ENCODE assay signal across 8 cellular contexts in genomic region chr1:92299477-92300125, GRCh38. TPM values are rescaled to one million over a fixed set of nuclear protein-coding genes. Genes with fewer than 3 reads are reported as not detected.
DNase-seq lines count a peak whose midpoint lies in the region; ATAC-seq and TF ChIP-seq lines count a peak whose summit lies in the region.

No MANE protein-coding gene starts in this region.

- H3K27ac Mint-ChIP-seq in T-helper 1 cell treated with Interleukin-12 subunit alpha and Interleukin-12 subunit beta and Interleukin-4 antibody, amounts not matched to agents 30 μg/mL and 1 μg/mL, for 36 hours = peak overlapping the region; percentile 97

- H3K9ac ChIP-seq in fibroblast of lung (ENCODE audit: insufficient read depth, low read length) (peak overlapping the region; percentile 86), rectal smooth muscle tissue (ENCODE audit: low read length) (peak overlapping the region; percentile 84)

- H3K4me3 Mint-ChIP-seq in T-helper 1 cell treated with Interleukin-12 subunit alpha and Interleukin-12 subunit beta and Interleukin-4 antibody, amounts not matched to agents 30 μg/mL and 1 μg/mL, for 36 hours = peak overlapping the region; percentile 95

- peak overlapping the region; percentile 94 for H3K4me2 ChIP-seq in fibroblast of lung (ENCODE audit: extremely low read depth, insufficient read depth, low read length)

- in situ Hi-C loops in SK-MEL-5 (cut with HindIII; ENCODE audit: low pct_unique_long_range_greater_than_20kb, low sequenced_read_pairs) = no loop called here

- peaks cover 37% of the 10 kb centered on the region for H3K36me3 Mint-ChIP-seq in T-helper 1 cell treated with Interleukin-12 subunit alpha and Interleukin-12 subunit beta and Interleukin-4 antibody, amounts not matched to agents 30 μg/mL and 1 μg/mL, for 36 hours (ENCODE audit: low read depth)

- no peaks in the 10 kb centered on the region for H3K9me3 ChIP-seq in fibroblast of lung (ENCODE audit: control insufficient read depth, insufficient read depth, low read depth, low read length)

- H3K4me3 ChIP-seq in fibroblast of lung (replicated peaks in 1 of 4; ENCODE audit: control extremely low read depth in 1 of 4, insufficient read depth in 1 of 4, low read depth in 3 of 4, low read length in 4 of 4) = peak overlapping the region; percentile 85 to 98 (median 95)
- peak overlapping the region; percentile 90 for H3K4me3 ChIP-seq in rectal smooth muscle tissue (ENCODE audit: low read length)

- H3K36me3 ChIP-seq in fibroblast of lung (ENCODE audit: control insufficient read depth, insufficient read depth, low read length) (peaks cover 2% of the 10 kb centered on the region), rectal smooth muscle tissue (ENCODE audit: control insufficient read depth, insufficient read depth, low read length) (no peaks in the 10 kb centered on the region)

- H3K27me3 ChIP-seq in fibroblast of lung (ENCODE audit: control insufficient read depth, insufficient read depth, low read length) (no peaks in the 10 kb centered on the region), rectal smooth muscle tissue (ENCODE audit: control insufficient read depth, insufficient read depth, low read length) (no peaks in the 10 kb centered on the region)

- no peaks in the 10 kb centered on the region for H3K27me3 Mint-ChIP-seq in T-helper 1 cell treated with Interleukin-12 subunit alpha and Interleukin-12 subunit beta and Interleukin-4 antibody, amounts not matched to agents 30 μg/mL and 1 μg/mL, for 36 hours (ENCODE audit: low read depth)

- DNase-seq in T-helper 1 cell (no peak), SK-MEL-5 (ENCODE audit: low read depth, low spot score) (peak; percentile 4), fibroblast of lung (ENCODE audit: low read depth in 2 of 2) (peak in 1 of 2 donors; percentile 21), germinal center (ENCODE audit: low spot score) (no peak)

- H3K79me2 ChIP-seq in fibroblast of lung (ENCODE audit: control insufficient read depth, insufficient read depth, low read length) = peaks cover 9% of the 10 kb centered on the region

- H3K27ac ChIP-seq in fibroblast of lung (ENCODE audit: insufficient read depth, low read length) = peak overlapping the region; percentile 94
- H3K27ac ChIP-seq in rectal smooth muscle tissue (ENCODE audit: low read depth, low read length) = peak overlapping the region; percentile 91

- H4K20me1 ChIP-seq in fibroblast of lung (ENCODE audit: control insufficient read depth, extremely low read depth, insufficient read depth, low read length) = no peaks in the 10 kb centered on the region

- TF ChIP-seq CTCF in fibroblast of lung (conservative IDR thresholded peaks at IDR 0.05 in 1 of 2, IDR thresholded peaks at IDR 0.05 in 1 of 2; ENCODE audit: low read depth in 1 of 2, low read length in 2 of 2) = no peak

- H3K4me1 ChIP-seq in fibroblast of lung (ENCODE audit: control insufficient read depth, extremely low read depth, insufficient read depth, low read length) = no peaks in the 10 kb centered on the region
- peaks cover 9% of the 10 kb centered on the region for H3K4me1 ChIP-seq in rectal smooth muscle tissue (ENCODE audit: control insufficient read depth, insufficient read depth, low read length)

- ATAC-seq in HG03469 (IDR thresholded peaks at IDR 0.05; ENCODE audit: unreplicated experiment) (no peak), HG03196 (IDR thresholded peaks at IDR 0.05; ENCODE audit: unreplicated experiment) (no peak)

- peaks cover 39% of the 10 kb centered on the region for H3K4me1 Mint-ChIP-seq in T-helper 1 cell treated with Interleukin-12 subunit alpha and Interleukin-12 subunit beta and Interleukin-4 antibody, amounts not matched to agents 30 μg/mL and 1 μg/mL, for 36 hours (ENCODE audit: low read depth)

- peak overlapping the region; percentile 85 for H2AFZ ChIP-seq in fibroblast of lung (ENCODE audit: low read length)

- no peaks in the 10 kb centered on the region for H3K9me3 Mint-ChIP-seq in T-helper 1 cell treated with Interleukin-12 subunit alpha and Interleukin-12 subunit beta and Interleukin-4 antibody, amounts not matched to agents 30 μg/mL and 1 μg/mL, for 36 hours

RNA-seq across cellular contexts. Expression of gene RPAP2, which starts 0.7 kb away (rescaled TPM):
- 22.6 TPM in 2 replicates for total RNA-seq in SK-MEL-5 (2014; rRNA removed; shearing (Covaris generic))
- 9.7 and 12.3 TPM in 2 replicates for polyA plus RNA-seq in SK-MEL-5 (2015; cell fraction: cytosol; rRNA removed)
- polyA plus RNA-seq in SK-MEL-5 (2015; cell fraction: nucleus; rRNA removed) = 12.1 and 26.7 TPM in 2 replicates
- total RNA-seq in fibroblast of lung = 5.4 and 5.6 TPM in 2 replicates
- 13.0 and 13.3 TPM in 2 replicates for polyA plus RNA-seq in fibroblast of lung
- 8.3 and 9.5 TPM in 2 replicates for polyA plus RNA-seq in fibroblast of lung (2012)
- polyA minus RNA-seq in fibroblast of lung (ENCODE audit: low replicate concordance) = 0.82 and 2.1 TPM in 2 replicates

RNA-seq across cellular contexts. Expression of gene GLMN, which starts 0.8 kb away (rescaled TPM):
- 13.6 and 14.3 TPM in 2 replicates for total RNA-seq in SK-MEL-5 (2014; rRNA removed; shearing (Covaris generic))
- 4.8 and 5.2 TPM in 2 replicates for polyA plus RNA-seq in SK-MEL-5 (2015; cell fraction: cytosol; rRNA removed)
- 29.6 and 38.6 TPM in 2 replicates for polyA plus RNA-seq in SK-MEL-5 (2015; cell fraction: nucleus; rRNA removed)
- total RNA-seq in fibroblast of lung = 7.8 and 8.7 TPM in 2 replicates
- polyA plus RNA-seq in fibroblast of lung = 8.1 and 9.1 TPM in 2 replicates
- polyA plus RNA-seq in fibroblast of lung (2012) = 7.7 and 7.9 TPM in 2 replicates
- polyA minus RNA-seq in fibroblast of lung (ENCODE audit: low replicate concordance) = not detected in 2 replicates
